ENCODE assay signal across 1 cellular context in genomic region chr3:160565442-160566403, GRCh38.
TF ChIP-seq lines count a peak whose summit lies in the region.

Gene KPNA4, minus strand, starts transcription at chr3:160565571. Its CDS starts 289 bp downstream, at chr3:160565282.

TF ChIP-seq in K562, 482 proteins besides CTCF, POLR2A, EP300 and RAD21 (continued from another document and continues in another):
- no peak for TF ChIP-seq ZNF609 (CRISPR knock-in tag; IDR thresholded peaks at IDR 0.05; ENCODE audit: borderline replicate concordance)
- TF ChIP-seq CHD4 (IDR thresholded peaks at IDR 0.05; ENCODE audit: insufficient read depth, insufficient replicate concordance, low read depth, low read length, poor library complexity, severe bottlenecking), result no peak
- no peak for TF ChIP-seq ZNF197 (CRISPR knock-in tag; IDR thresholded peaks at IDR 0.05; ENCODE audit: low read depth)
- TF ChIP-seq ZC3H11A (IDR thresholded peaks at IDR 0.05; ENCODE audit: low read depth, low read length), result no peak
- TF ChIP-seq E2F8 (IDR thresholded peaks at IDR 0.05; ENCODE audit: low read depth, partially characterized antibody), result peak; percentile 58
- TF ChIP-seq L3MBTL2 (IDR thresholded peaks at IDR 0.05), result peak; percentile 98
- TF ChIP-seq ETV6 (IDR thresholded peaks at IDR 0.05; ENCODE audit: borderline replicate concordance in 1 of 2, low read depth in 2 of 2, low read length in 1 of 2), result 0 out of 4 replicates have a peak, but pooled peaks of 1 of the 2 experiments have one; percentile 24
- no peak for TF ChIP-seq ETV6 (CRISPR knock-in tag; IDR thresholded peaks at IDR 0.05; ENCODE audit: borderline replicate concordance)
- no peak for TF ChIP-seq YBX1 (IDR thresholded peaks at IDR 0.05)
- TF ChIP-seq, protein P1, sequence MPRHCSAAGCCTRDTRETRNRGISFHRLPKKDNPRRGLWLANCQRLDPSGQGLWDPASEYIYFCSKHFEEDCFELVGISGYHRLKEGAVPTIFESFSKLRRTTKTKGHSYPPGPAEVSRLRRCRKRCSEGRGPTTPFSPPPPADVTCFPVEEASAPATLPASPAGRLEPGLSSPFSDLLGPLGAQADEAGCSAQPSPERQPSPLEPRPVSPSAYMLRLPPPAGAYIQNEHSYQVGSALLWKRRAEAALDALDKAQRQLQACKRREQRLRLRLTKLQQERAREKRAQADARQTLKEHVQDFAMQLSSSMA (CRISPR knock-in tag; IDR thresholded peaks at IDR 0.05), result no peak
- TF ChIP-seq GTF2F1 (IDR thresholded peaks at IDR 0.05; ENCODE audit: low read depth, low read length), result no peak; the same call in 1 of the 2 replicates
- TF ChIP-seq ARID4B (CRISPR knock-in tag; IDR thresholded peaks at IDR 0.05), result peak; percentile 85
- peak; percentile 71 for TF ChIP-seq BHLHE40 (IDR thresholded peaks at IDR 0.05; ENCODE audit: low read length)
- TF ChIP-seq ZNF75A (CRISPR knock-in tag; IDR thresholded peaks at IDR 0.05), result no peak
- peak; percentile 79 for TF ChIP-seq TOE1 (IDR thresholded peaks at IDR 0.05; ENCODE audit: borderline replicate concordance)
- no peak for TF ChIP-seq TOE1 (CRISPR knock-in tag; IDR thresholded peaks at IDR 0.05; ENCODE audit: borderline replicate concordance, low read depth)
- TF ChIP-seq NFE2 (IDR thresholded peaks at IDR 0.05; ENCODE audit: low read depth), result peak; percentile 59; the same call in 1 of the 2 replicates
- peak; percentile 60; the same call in 1 of the 2 replicates for TF ChIP-seq NCOA6 (IDR thresholded peaks at IDR 0.05)
- peak; percentile 46 for TF ChIP-seq CCNT2 (IDR thresholded peaks at IDR 0.05; ENCODE audit: borderline replicate concordance, extremely low read depth, insufficient read length, low read depth, low read length)
- TF ChIP-seq POLR2H (tag; IDR thresholded peaks at IDR 0.05; ENCODE audit: low read depth), result peak; percentile 87
- TF ChIP-seq CC2D1A (IDR thresholded peaks at IDR 0.05), result peak; percentile 61; the same call in 1 of the 2 replicates
- TF ChIP-seq ATF4 (CRISPR knock-in tag; IDR thresholded peaks at IDR 0.05), result no peak
- TF ChIP-seq, protein P2, sequence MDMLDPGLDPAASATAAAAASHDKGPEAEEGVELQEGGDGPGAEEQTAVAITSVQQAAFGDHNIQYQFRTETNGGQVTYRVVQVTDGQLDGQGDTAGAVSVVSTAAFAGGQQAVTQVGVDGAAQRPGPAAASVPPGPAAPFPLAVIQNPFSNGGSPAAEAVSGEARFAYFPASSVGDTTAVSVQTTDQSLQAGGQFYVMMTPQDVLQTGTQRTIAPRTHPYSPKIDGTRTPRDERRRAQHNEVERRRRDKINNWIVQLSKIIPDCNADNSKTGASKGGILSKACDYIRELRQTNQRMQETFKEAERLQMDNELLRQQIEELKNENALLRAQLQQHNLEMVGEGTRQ (CRISPR knock-in tag; IDR thresholded peaks at IDR 0.05), result peak; percentile 79
- TF ChIP-seq PBX2 (CRISPR knock-in tag; IDR thresholded peaks at IDR 0.05; ENCODE audit: low read depth), result no peak
- no peak for TF ChIP-seq PBX2 (tag; conservative IDR thresholded peaks at IDR 0.05; ENCODE audit: low read depth)
- TF ChIP-seq EGR1 (conservative IDR thresholded peaks at IDR 0.05), result peak; percentile 78
- TF ChIP-seq ATF6 (CRISPR knock-in tag; IDR thresholded peaks at IDR 0.05), result peak; percentile 55; the same call in 1 of the 2 replicates
- TF ChIP-seq ETV1 (tag; conservative IDR thresholded peaks at IDR 0.05; ENCODE audit: low read depth), result peak; percentile 55; the same call in 1 of the 2 replicates
- TF ChIP-seq POLR2AphosphoS5 (IDR thresholded peaks at IDR 0.05; ENCODE audit: control insufficient read depth, insufficient read depth, low read depth, low read length), result peak; percentile 70
- peak; percentile 24; the same call in 1 of the 2 replicates for TF ChIP-seq SIN3B (IDR thresholded peaks at IDR 0.05; ENCODE audit: low read depth)
- TF ChIP-seq SIN3A (IDR thresholded peaks at IDR 0.05; ENCODE audit: borderline replicate concordance in 2 of 2, control insufficient read depth in 1 of 2, low read depth in 2 of 2, low read length in 2 of 2), result peak; percentile 52 to 84; a peak in 2 of 4 replicates
- TF ChIP-seq TAF7 (tag; IDR thresholded peaks at IDR 0.05), result peak; percentile 39; the same call in 1 of the 2 replicates
- TF ChIP-seq ZBTB33 (CRISPR knock-in tag; IDR thresholded peaks at IDR 0.05), result 0 out of 2 replicates have a peak, but pooled peaks have one; percentile 41
- peak; percentile 38 for TF ChIP-seq FIP1L1 (IDR thresholded peaks at IDR 0.05; ENCODE audit: low read depth, low read length, poor library complexity, severe bottlenecking)
- no peak; the same call in 1 of the 2 replicates for TF ChIP-seq ETV5 (CRISPR knock-in tag; IDR thresholded peaks at IDR 0.05; ENCODE audit: low read depth)
